25 cellular contexts compared by ENCODE assay signal in genomic region chr6:135932651-135933050, GRCh38.
DNase-seq lines count a peak whose midpoint lies in the region; ATAC-seq, FAIRE-seq and TF ChIP-seq lines count a peak whose summit lies in the region.
"Had no signal": no experiment of that assay in that cellular context is flagged by ENCODE, and none has a peak within 500 bp of the region (broad histone marks: within the 10 kb centered on the region; RNA-seq: fewer than 3 reads in every experiment).

No MANE protein-coding gene starts in this region.

- peak; percentile 33 for DNase-seq in ELF-1 (ENCODE audit: low read depth, low spot score)
- peak; percentile 53 for DNase-seq in NCI-H2029 (lab: John Stamatoyannopoulos, UW)
- peak; percentile 86 for DNase-seq in bronchial epithelial cell (ENCODE audit: low read depth)
- peak; percentile 25 for DNase-seq in mucosa of gallbladder (ENCODE audit: low spot score)
- no peak for DNase-seq in testis
- no peak for DNase-seq in NCI-H2171 treated with DMSO at 0.1 percent for 48 hours (lab: John Stamatoyannopoulos, UW)
- DNase-seq: activated CD4-positive, alpha-beta T cell treated with anti-CD3 and anti-CD28 coated beads, Interleukin-2, amount 50 U/mL, for 1 hour; anterior cingulate cortex; caudate nucleus; CD4-positive, alpha-beta memory T cell; DMS79; endodermal cell; islet precursor cell; Kasumi-1; mammary epithelial cell; NCI-H1694; NCI-H446; NK-92 treated with Interleukin-12 subunit alpha and Interleukin-12 subunit beta, amount 100 ng/mL, for 24 hours; stimulated activated CD4-positive, alpha-beta T cell treated with anti-CD3 and anti-CD28 coated beads, Interleukin-15, amount 100 ng/mL, for 24 hours; stimulated activated naive CD8-positive, alpha-beta T cell treated with anti-CD3 and anti-CD28 coated beads, Interleukin-15, Interleukin-2, amounts not matched to agents 100 U/mL and 50 U/mL, for 24 hours; T-helper 9 cell had no signal

- no peaks in the 10 kb centered on the region for H3K9me3 ChIP-seq in testis
- H3K9me3 ChIP-seq: prostate gland had no signal

- FAIRE-seq in bronchial epithelial cell (lab: Jason Lieb, UNC), result no peak
- FAIRE-seq: GM12891 had no signal

- TF ChIP-seq CTCF in bronchial epithelial cell (IDR thresholded peaks at IDR 0.05; ENCODE audit: insufficient read depth, low read length, severe bottlenecking), result no peak
- TF ChIP-seq CTCF in testis (IDR thresholded peaks at IDR 0.05), result no peak

- no peak overlapping the region for H3K27ac ChIP-seq in testis
- H3K27ac ChIP-seq: prostate gland had no signal

- TF ChIP-seq POLR2A in testis (IDR thresholded peaks at IDR 0.05), result no peak

- 82 to 87% methylated on average over 4 of the region's 4 CpGs for WGBS in testis, 2 donors

- intact Hi-C loops in testis (cut with DNase I; ENCODE audit: low total_unique reads), result no loop called here

- no peaks in the 10 kb centered on the region for H3K4me1 ChIP-seq in testis

- no peaks in the 10 kb centered on the region for H3K36me3 ChIP-seq in bronchial epithelial cell (ENCODE audit: control insufficient read depth, insufficient read depth, low read length)
- no peaks in the 10 kb centered on the region for H3K36me3 ChIP-seq in testis (ENCODE audit: low read depth, missing control alignments)
- H3K36me3 ChIP-seq: prostate gland had no signal

- ATAC-seq in HG02759 (IDR thresholded peaks at IDR 0.05; ENCODE audit: unreplicated experiment), result no peak
- ATAC-seq: activated T-helper 17 cell treated with anti-CD3 and anti-CD28 coated beads, Interleukin-2, amount 50 U/mL, for 72 hours; stimulated activated naive CD8-positive, alpha-beta T cell treated with anti-CD3 and anti-CD28 coated beads, Interleukin-15, Interleukin-2, amounts not matched to agents 100 U/mL and 50 U/mL, for 24 hours had no signal

- H3K4me3 ChIP-seq in bronchial epithelial cell (ENCODE audit: low read depth, low read length) (no peak overlapping the region), testis (no peak overlapping the region)
- H3K4me3 ChIP-seq: prostate gland had no signal

- H3K27me3 ChIP-seq in bronchial epithelial cell (ENCODE audit: control insufficient read depth, insufficient read depth, low read length) (no peaks in the 10 kb centered on the region), testis (no peaks in the 10 kb centered on the region)

Comparison
In these comparisons a context has a peak if more than half of its experiments do, and no peak if none do; other contexts are left out.
1. DNase-seq: peak in ELF-1 (single experiment), NCI-H2029 (single experiment), bronchial epithelial cell (single experiment) and mucosa of gallbladder (single experiment); none in testis (single experiment) and NCI-H2171 treated with DMSO at 0.1 percent for 48 hours (single experiment).